8 cellular contexts compared by ENCODE assay signal in genomic region chr12:1606021-1606622, GRCh38. TPM values are rescaled to one million over a fixed set of nuclear protein-coding genes. Genes with fewer than 3 reads are reported as not detected.
A peak's percentile ranks its signal among the peaks of the same experiment; 100 is the strongest.
DNase-seq lines count a peak whose midpoint lies in the region; ATAC-seq and TF ChIP-seq lines count a peak whose summit lies in the region.

No MANE protein-coding gene starts in this region.

- POLR2A ChIA-PET in RWPE1 (lab: Yijun Ruan, JAX; ENCODE audit: low non-redundant PET): no interaction called here

- peaks cover 0 to 4% (median 0%) of the 10 kb centered on the region in 7 donors for H3K9me3 Mint-ChIP-seq in CD4-positive, CD25-positive, alpha-beta regulatory T cell
- H3K9me3 Mint-ChIP-seq in activated naive CD8-positive, alpha-beta T cell (ENCODE audit: low read depth): no peaks in the 10 kb centered on the region
- no peaks in the 10 kb centered on the region for H3K9me3 Mint-ChIP-seq in progenitor cell of endocrine pancreas (ENCODE audit: low read depth)

- H3K4me1 Mint-ChIP-seq in CD4-positive, CD25-positive, alpha-beta regulatory T cell: peaks cover 12 to 35% (median 16%) of the 10 kb centered on the region in 4 donors
- H3K4me1 Mint-ChIP-seq in activated naive CD8-positive, alpha-beta T cell (ENCODE audit: low read depth): peaks cover 30% of the 10 kb centered on the region
- peaks cover 23% of the 10 kb centered on the region for H3K4me1 Mint-ChIP-seq in progenitor cell of endocrine pancreas (ENCODE audit: low read depth)

- no peaks in the 10 kb centered on the region for H3K36me3 ChIP-seq in CD4-positive, CD25-positive, alpha-beta regulatory T cell (ENCODE audit: control insufficient read depth, insufficient read depth, low read length)
- H3K36me3 ChIP-seq in heart right ventricle: no peaks in the 10 kb centered on the region

- peak overlapping the region in 2 of 3 donors; percentile 44 to 83 for H3K27ac Mint-ChIP-seq in CD4-positive, CD25-positive, alpha-beta regulatory T cell
- no peak overlapping the region for H3K27ac Mint-ChIP-seq in activated naive CD8-positive, alpha-beta T cell
- peak overlapping the region; percentile 56 for H3K27ac Mint-ChIP-seq in progenitor cell of endocrine pancreas

- peak overlapping the region; percentile 51 for H3K4me3 ChIP-seq in CD4-positive, CD25-positive, alpha-beta regulatory T cell (ENCODE audit: low read depth, low read length)
- H3K4me3 ChIP-seq in heart right ventricle: peak overlapping the region in 9 of 10 donors; percentile 31 to 65 (median 57)

- CTCF ChIA-PET in RWPE1 (lab: Yijun Ruan, JAX): interaction anchor here (0.5 to 1.4 kb wide), 4 partner anchors 8 to 1288 kb away, joined by 3 to 5 read pairs (median 4); no protein-coding TSS in a partner anchor

- WGBS in heart right ventricle, 2 donors: 5% methylated on average over 12 of the region's 12 CpGs

- H3K4me1 ChIP-seq in CD4-positive, CD25-positive, alpha-beta regulatory T cell (ENCODE audit: control insufficient read depth, insufficient read depth, low read length, poor library complexity, severe bottlenecking): peaks cover 21% of the 10 kb centered on the region
- H3K4me1 ChIP-seq in heart right ventricle: peaks cover 6 to 49% (median 23%) of the 10 kb centered on the region in 9 donors

- intact Hi-C loops in heart right ventricle (cut with DNase I): no loop called here

- no peaks in the 10 kb centered on the region for H3K36me3 Mint-ChIP-seq in CD4-positive, CD25-positive, alpha-beta regulatory T cell
- H3K36me3 Mint-ChIP-seq in activated naive CD8-positive, alpha-beta T cell: no peaks in the 10 kb centered on the region
- H3K36me3 Mint-ChIP-seq in progenitor cell of endocrine pancreas (ENCODE audit: insufficient read depth): no peaks in the 10 kb centered on the region

- no peaks in the 10 kb centered on the region for H3K27me3 ChIP-seq in CD4-positive, CD25-positive, alpha-beta regulatory T cell (ENCODE audit: control insufficient read depth, insufficient read depth, low read length)
- no peaks in the 10 kb centered on the region for H3K27me3 ChIP-seq in heart right ventricle

- TF ChIP-seq CTCF in RWPE1 (conservative IDR thresholded peaks at IDR 0.05; ENCODE audit: low read depth) (no peak), heart right ventricle (IDR thresholded peaks at IDR 0.05) (no peak), progenitor cell of endocrine pancreas (IDR thresholded peaks at IDR 0.05; ENCODE audit: unreplicated experiment) (no peak)

- peaks cover 12% of the 10 kb centered on the region for H3K27me3 Mint-ChIP-seq in CD4-positive, CD25-positive, alpha-beta regulatory T cell
- H3K27me3 Mint-ChIP-seq in activated naive CD8-positive, alpha-beta T cell: peaks cover 1% of the 10 kb centered on the region
- peaks cover 16% of the 10 kb centered on the region for H3K27me3 Mint-ChIP-seq in progenitor cell of endocrine pancreas

- H3K9me3 ChIP-seq in CD4-positive, CD25-positive, alpha-beta regulatory T cell (ENCODE audit: control insufficient read depth in 2 of 2, low read length in 2 of 2): no peaks in the 10 kb centered on the region
- no peaks in the 10 kb centered on the region for H3K9me3 ChIP-seq in heart right ventricle

- ATAC-seq in CD4-positive, CD25-positive, alpha-beta regulatory T cell (ENCODE audit: low read depth in 2 of 2): peak in 1 of 2 donors; percentile 30
- ATAC-seq in GM19452 (IDR thresholded peaks at IDR 0.05; ENCODE audit: unreplicated experiment): peak; percentile 77
- peak; percentile 76 to 86 (median 78) for ATAC-seq in heart right ventricle

- H3K27ac ChIP-seq in CD4-positive, CD25-positive, alpha-beta regulatory T cell (ENCODE audit: insufficient read depth, low read length, poor library complexity, severe bottlenecking): no peak overlapping the region
- H3K27ac ChIP-seq in RWPE1 (peak overlapping the region; percentile 96), heart right ventricle (peak overlapping the region; percentile 80 to 98 (median 91))

- peak overlapping the region in 3 of 4 donors; percentile 49 to 91 (median 80) for H3K4me3 Mint-ChIP-seq in CD4-positive, CD25-positive, alpha-beta regulatory T cell
- H3K4me3 Mint-ChIP-seq in activated naive CD8-positive, alpha-beta T cell: peak overlapping the region; percentile 81
- H3K4me3 Mint-ChIP-seq in progenitor cell of endocrine pancreas (ENCODE audit: low read depth): peak overlapping the region; percentile 70

- DNase-seq in CD4-positive, CD25-positive, alpha-beta regulatory T cell: peak in 1 of 3 donors; percentile 27
- DNase-seq in HT-29 (ENCODE audit: low spot score): peak; percentile 89
- DNase-seq in RWPE1 (ENCODE audit: low spot score): peak; percentile 90
- peak; percentile 90 to 92 for DNase-seq in heart right ventricle
- DNase-seq in progenitor cell of endocrine pancreas (ENCODE audit: low spot score, unreplicated experiment): no peak
- DNase-seq in GM19238 (ENCODE audit: insufficient read length, low spot score): no peak

RNA-seq across cellular contexts. Expression of gene FBXL14, which starts 11.7 kb away (rescaled TPM):
- 26.0 TPM for total RNA-seq in CD4-positive, CD25-positive, alpha-beta regulatory T cell
- polyA plus RNA-seq in CD4-positive, CD25-positive, alpha-beta regulatory T cell: 10 to 100 TPM; 18.5 to 24.3 (median 23.7) TPM
- total RNA-seq in HT-29 (2014; rRNA removed; shearing (Covaris generic)): 43.5 and 45.5 TPM in 2 replicates
- total RNA-seq in heart right ventricle: 1 to 10 TPM; 4.8 to 8.4 (median 7.0) TPM
- 1 to 10 TPM; 1.5 to 4.4 TPM for polyA plus RNA-seq in heart right ventricle
- 33.9 and 37.7 TPM in 2 replicates for total RNA-seq in progenitor cell of endocrine pancreas

RNA-seq across cellular contexts. Expression of gene WNT5B, which starts 22.9 kb away (rescaled TPM):
- not detected for total RNA-seq in CD4-positive, CD25-positive, alpha-beta regulatory T cell
- not detected for polyA plus RNA-seq in CD4-positive, CD25-positive, alpha-beta regulatory T cell
- 0.08 TPM in 1 of 2 replicates, not detected in the other for total RNA-seq in HT-29 (2014; rRNA removed; shearing (Covaris generic))
- 1 to 10 TPM in 5 of 10 donors, under 1 TPM in 5; 0.34 to 2.5 (median 1.2) TPM for total RNA-seq in heart right ventricle
- 1 to 10 TPM; 1.6 to 2.4 TPM for polyA plus RNA-seq in heart right ventricle
- total RNA-seq in progenitor cell of endocrine pancreas: 8.9 and 10.1 TPM in 2 replicates

Comparison
In these comparisons a context has a peak if more than half of its experiments do, and no peak if none do; other contexts are left out.
1. DNase-seq: peak in HT-29 (single experiment), RWPE1 (single experiment) and heart right ventricle (2 of 2); none in progenitor cell of endocrine pancreas (single experiment) and GM19238 (single experiment).
2. Peak in every context shown above with its lines, with median percentiles within 50 percentile points of each other: H3K4me3 Mint-ChIP-seq.